ENCODE assay signal across 6 cellular contexts in genomic region chr13:41079725-41080124, GRCh38.
"Had no signal": no experiment of that assay in that cellular context is flagged by ENCODE, and none has a peak within 500 bp of the region (broad histone marks: within the 10 kb centered on the region; RNA-seq: fewer than 3 reads in every experiment).

No MANE protein-coding gene starts in this region.

- DNase-seq: IMR-90, KBM-7 had no signal

- H3K4me3 ChIP-seq: K562 had no signal

- H3K4me3 Mint-ChIP-seq: IgD-negative memory B cell had no signal

- H3K27ac ChIP-seq: HL-60 had no signal

- H3K27me3 Mint-ChIP-seq: IgD-negative memory B cell had no signal

- H3K9me3 Mint-ChIP-seq: IgD-negative memory B cell had no signal

- ATAC-seq: HepG2, K562 had no signal

- H3K27ac Mint-ChIP-seq: IgD-negative memory B cell had no signal
